18 cellular contexts compared by ENCODE assay signal in genomic region chr6:81727876-81728517, GRCh38. TPM values are rescaled to one million over a fixed set of nuclear protein-coding genes. Genes with fewer than 3 reads are reported as not detected.
DNase-seq lines count a peak whose midpoint lies in the region; ATAC-seq and FAIRE-seq lines count a peak whose summit lies in the region.
"Had no signal": no experiment of that assay in that cellular context is flagged by ENCODE, and none has a peak within 500 bp of the region (broad histone marks: within the 10 kb centered on the region; RNA-seq: fewer than 3 reads in every experiment).

No MANE protein-coding gene starts in this region.

- no peak overlapping the region for H3K27ac Mint-ChIP-seq in activated CD4-positive, alpha-beta memory T cell treated with anti-CD3 and anti-CD28 coated beads, Interleukin-2, amount 10 ng/mL, durations not matched to agents 7 days and 5 days
- H3K27ac Mint-ChIP-seq in stimulated activated memory B cell treated with anti-CD40 and anti-IgM and Interleukin-4, amounts not matched to agents 10 μg/mL and 1 μg/mL and 100 μg/mL, for 72 hours = no peak overlapping the region
- H3K27ac Mint-ChIP-seq: activated naive CD8-positive, alpha-beta T cell treated with anti-CD3 and anti-CD28 coated beads for 36 hours had no signal

- DNase-seq in stimulated activated naive CD4-positive, alpha-beta T cell treated with Interleukin-2 at 50 U/mL for 16 hours (lab: John Stamatoyannopoulos, UW) = peak; percentile 8
- no peak for DNase-seq in stimulated activated naive CD4-positive, alpha-beta T cell (lab: John Stamatoyannopoulos, UW)
- DNase-seq in activated CD4-positive, alpha-beta memory T cell treated with anti-CD3 and anti-CD28 coated beads, Interleukin-2, amount 10 ng/mL, durations not matched to agents 7 days and 5 days = no peak
- DNase-seq in effector memory CD4-positive, alpha-beta T cell = no peak
- no peak for DNase-seq in HTR-8/SVneo (ENCODE audit: insufficient read length, low spot score)
- no peak for DNase-seq in inferior parietal cortex (ENCODE audit: extremely low spot score)
- DNase-seq: activated CD8-positive, alpha-beta memory T cell treated with anti-CD3 and anti-CD28 coated beads for 24 hours; activated naive CD8-positive, alpha-beta T cell treated with anti-CD3 and anti-CD28 coated beads for 36 hours; DMS53; Karpas-422; NCI-H1694; NCI-H526; transverse colon had no signal

- H3K4me1 Mint-ChIP-seq in activated CD4-positive, alpha-beta memory T cell treated with anti-CD3 and anti-CD28 coated beads, Interleukin-2, amount 10 ng/mL, durations not matched to agents 7 days and 5 days = peaks cover 8% of the 10 kb centered on the region
- H3K4me1 Mint-ChIP-seq in stimulated activated memory B cell treated with anti-CD40 and anti-IgM and Interleukin-4, amounts not matched to agents 10 μg/mL and 1 μg/mL and 100 μg/mL, for 72 hours = no peaks in the 10 kb centered on the region

- CTCF ChIA-PET in activated CD4-positive, alpha-beta memory T cell treated with anti-CD3 and anti-CD28 coated beads, Interleukin-2, amount 10 ng/mL, durations not matched to agents 7 days and 5 days (lab: Charles Lee) = interaction anchor here (1.2 kb wide), 1 partner anchor 25 kb away, joined by 3 read pairs; the partner anchor contains the start of gene TENT5A

- no peak overlapping the region for H3K4me3 ChIP-seq in effector memory CD4-positive, alpha-beta T cell (ENCODE audit: insufficient read depth, low read depth, low read length, poor library complexity, severe bottlenecking)
- H3K4me3 ChIP-seq: cardiac muscle cell, transverse colon had no signal

- H3K4me3 Mint-ChIP-seq in activated CD4-positive, alpha-beta memory T cell treated with anti-CD3 and anti-CD28 coated beads, Interleukin-2, amount 10 ng/mL, durations not matched to agents 7 days and 5 days = peak overlapping the region; percentile 2
- H3K4me3 Mint-ChIP-seq in stimulated activated memory B cell treated with anti-CD40 and anti-IgM and Interleukin-4, amounts not matched to agents 10 μg/mL and 1 μg/mL and 100 μg/mL, for 72 hours = no peak overlapping the region
- H3K4me3 Mint-ChIP-seq: activated naive CD8-positive, alpha-beta T cell treated with anti-CD3 and anti-CD28 coated beads for 36 hours had no signal

- POLR2A ChIA-PET in activated CD4-positive, alpha-beta memory T cell treated with anti-CD3 and anti-CD28 coated beads, Interleukin-2, amount 10 ng/mL, durations not matched to agents 7 days and 5 days (lab: Charles Lee) = interaction anchor here (1.1 kb wide), 1 partner anchor 25 kb away, joined by 3 read pairs; the partner anchor contains the start of gene TENT5A

- no peaks in the 10 kb centered on the region for H3K9me3 Mint-ChIP-seq in activated CD4-positive, alpha-beta memory T cell treated with anti-CD3 and anti-CD28 coated beads, Interleukin-2, amount 10 ng/mL, durations not matched to agents 7 days and 5 days
- H3K9me3 Mint-ChIP-seq in stimulated activated memory B cell treated with anti-CD40 and anti-IgM and Interleukin-4, amounts not matched to agents 10 μg/mL and 1 μg/mL and 100 μg/mL, for 72 hours = no peaks in the 10 kb centered on the region
- H3K9me3 Mint-ChIP-seq: activated naive CD8-positive, alpha-beta T cell treated with anti-CD3 and anti-CD28 coated beads for 36 hours had no signal

- no peak for FAIRE-seq in HTR-8/SVneo (lab: Jason Lieb, UNC)
- FAIRE-seq: islet of Langerhans had no signal

- H3K4me1 ChIP-seq in effector memory CD4-positive, alpha-beta T cell (ENCODE audit: control insufficient read depth, insufficient read depth, low read length, poor library complexity, severe bottlenecking) = no peaks in the 10 kb centered on the region
- H3K4me1 ChIP-seq: parathyroid adenoma, transverse colon had no signal

- no peaks in the 10 kb centered on the region for H3K9me3 ChIP-seq in effector memory CD4-positive, alpha-beta T cell (ENCODE audit: control insufficient read depth, low read length)
- H3K9me3 ChIP-seq: transverse colon had no signal

- H3K27me3 ChIP-seq in effector memory CD4-positive, alpha-beta T cell (replicated peaks; ENCODE audit: control insufficient read depth, insufficient read depth, low read length, poor library complexity, severe bottlenecking) = no peaks in the 10 kb centered on the region
- H3K27me3 ChIP-seq: cardiac muscle cell, transverse colon had no signal

- no peaks in the 10 kb centered on the region for H3K36me3 ChIP-seq in effector memory CD4-positive, alpha-beta T cell (ENCODE audit: control insufficient read depth, insufficient read depth, low read length)
- H3K36me3 ChIP-seq: cardiac muscle cell, transverse colon had no signal

- ATAC-seq in HG02588 (IDR thresholded peaks at IDR 0.05; ENCODE audit: unreplicated experiment) = peak; percentile 76
- no peak for ATAC-seq in stimulated activated memory B cell treated with anti-CD40 and anti-IgM and Interleukin-4, amounts not matched to agents 10 μg/mL and 1 μg/mL and 100 μg/mL, for 72 hours

- H3K27me3 Mint-ChIP-seq in activated CD4-positive, alpha-beta memory T cell treated with anti-CD3 and anti-CD28 coated beads, Interleukin-2, amount 10 ng/mL, durations not matched to agents 7 days and 5 days = no peaks in the 10 kb centered on the region
- no peaks in the 10 kb centered on the region for H3K27me3 Mint-ChIP-seq in stimulated activated memory B cell treated with anti-CD40 and anti-IgM and Interleukin-4, amounts not matched to agents 10 μg/mL and 1 μg/mL and 100 μg/mL, for 72 hours
- H3K27me3 Mint-ChIP-seq: activated naive CD8-positive, alpha-beta T cell treated with anti-CD3 and anti-CD28 coated beads for 36 hours had no signal

- H3K27ac ChIP-seq in effector memory CD4-positive, alpha-beta T cell (ENCODE audit: insufficient read depth, low read length, poor library complexity, severe bottlenecking) = no peak overlapping the region
- H3K27ac ChIP-seq: cardiac muscle cell, parathyroid adenoma, transverse colon had no signal

- H3K36me3 Mint-ChIP-seq in activated CD4-positive, alpha-beta memory T cell treated with anti-CD3 and anti-CD28 coated beads, Interleukin-2, amount 10 ng/mL, durations not matched to agents 7 days and 5 days (ENCODE audit: low read depth) = no peaks in the 10 kb centered on the region
- no peaks in the 10 kb centered on the region for H3K36me3 Mint-ChIP-seq in stimulated activated memory B cell treated with anti-CD40 and anti-IgM and Interleukin-4, amounts not matched to agents 10 μg/mL and 1 μg/mL and 100 μg/mL, for 72 hours
- H3K36me3 Mint-ChIP-seq: activated naive CD8-positive, alpha-beta T cell treated with anti-CD3 and anti-CD28 coated beads for 36 hours had no signal

RNA-seq across cellular contexts. Expression of gene TENT5A, which starts 24.5 kb away (rescaled TPM):
- total RNA-seq in activated CD4-positive, alpha-beta memory T cell treated with anti-CD3 and anti-CD28 coated beads, Interleukin-2, amount 10 ng/mL, durations not matched to agents 7 days and 5 days = 1 to 10 TPM; 2.0 TPM
